24 cellular contexts compared by ENCODE assay signal in the genomic region with DNA sequence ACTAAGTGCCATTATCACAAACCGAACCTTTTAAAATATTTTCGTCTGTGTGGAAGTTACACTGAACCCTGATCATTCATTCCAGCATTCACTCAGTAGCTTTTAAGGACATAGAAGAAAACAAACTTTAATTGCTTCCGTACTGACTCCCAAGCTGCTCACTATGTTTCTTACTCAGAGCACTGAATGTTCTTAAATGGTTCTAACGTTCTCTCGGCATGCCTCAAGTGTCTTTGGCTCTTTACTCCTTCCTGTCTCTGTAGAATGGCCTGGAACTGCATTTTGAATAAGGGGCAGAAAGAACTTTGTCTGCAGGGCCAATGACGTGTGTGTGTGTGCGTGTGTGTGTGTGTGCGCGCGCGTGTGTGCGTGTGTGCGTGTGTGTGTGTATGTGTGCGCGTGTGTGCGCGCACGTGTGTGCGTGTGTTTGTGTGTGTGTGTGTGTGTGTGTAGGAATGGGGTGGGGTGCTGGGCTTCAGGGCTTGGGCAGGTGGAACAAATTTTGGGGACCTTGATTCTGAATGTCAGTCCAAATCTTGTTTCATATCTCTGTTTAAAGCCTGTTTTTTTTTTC.
"Had no signal": no experiment of that assay in that cellular context is flagged by ENCODE, and none has a peak within 500 bp of the region (broad histone marks: within the 10 kb centered on the region; RNA-seq: fewer than 3 reads in every experiment).

No MANE protein-coding gene starts in this region.

- H3K9me3 ChIP-seq: esophagus muscularis mucosa, gastroesophageal sphincter, heart left ventricle, left lung, lower lobe of right lung, mucosa of descending colon had no signal

- H3K4me3 ChIP-seq: coronary artery, dorsolateral prefrontal cortex, esophagus muscularis mucosa, gastroesophageal sphincter, heart left ventricle, hepatocyte, left lung, lower lobe of right lung, mucosa of descending colon had no signal

- H3K4me2 ChIP-seq: hepatocyte had no signal

- FAIRE-seq: colon, endothelial cell of umbilical vein, frontal cortex, islet of Langerhans, keratinocyte had no signal

- H3K4me1 ChIP-seq: esophagus muscularis mucosa, foreskin keratinocyte, gastroesophageal sphincter, heart left ventricle, left lung, lower lobe of right lung had no signal

- H3K79me2 ChIP-seq: hepatocyte had no signal

- H3K9me3 Mint-ChIP-seq: mesothelial cell of epicardium, naive B cell had no signal

- H3K27ac Mint-ChIP-seq: mesothelial cell of epicardium, naive B cell had no signal

- H3K27me3 ChIP-seq: esophagus muscularis mucosa, gastroesophageal sphincter, heart left ventricle, hepatocyte, left lung had no signal

- H2AFZ ChIP-seq: hepatocyte had no signal

- H3K36me3 ChIP-seq: esophagus muscularis mucosa, gastroesophageal sphincter, heart left ventricle, left lung, lower lobe of right lung had no signal

- H3K4me1 Mint-ChIP-seq: naive B cell had no signal

- DNase-seq: dermis blood vessel endothelial cell; dorsolateral prefrontal cortex; effector CD4-positive, alpha-beta T cell; effector memory CD4-positive, alpha-beta T cell; foreskin keratinocyte; heart left ventricle; hypothalamus; left cardiac atrium; left lung; left ventricle myocardium superior; lower lobe of right lung; mesenchymal stem cell; mucosa of descending colon; naive B cell had no signal

- H3K27ac ChIP-seq: coronary artery, dorsolateral prefrontal cortex, esophagus muscularis mucosa, foreskin keratinocyte, gastroesophageal sphincter, heart left ventricle, hepatocyte, left lung, lower lobe of right lung had no signal

- ATAC-seq: foreskin keratinocyte, gastroesophageal sphincter, heart left ventricle, left cardiac atrium, left lung, left ventricle myocardium superior, lower lobe of right lung, mucosa of descending colon had no signal

- H3K4me3 Mint-ChIP-seq: mesothelial cell of epicardium, naive B cell had no signal

- H3K36me3 Mint-ChIP-seq: mesothelial cell of epicardium, naive B cell had no signal
